In genomic region chr18:48580066-48580465, GRCh38 we compare ENCODE assay signal across 31 cellular contexts.
"Had no signal": no experiment of that assay in that cellular context is flagged by ENCODE, and none has a peak within 500 bp of the region (broad histone marks: within the 10 kb centered on the region; RNA-seq: fewer than 3 reads in every experiment).

No MANE protein-coding gene starts in this region.

- H3K4me1 ChIP-seq: Peyer's patch had no signal

- H3K9me3 ChIP-seq: body of pancreas, breast epithelium, Peyer's patch, SJSA1 had no signal

- H3K4me3 ChIP-seq: body of pancreas, breast epithelium, Peyer's patch, SJSA1 had no signal

- H3K36me3 ChIP-seq: breast epithelium, Peyer's patch had no signal

- H3K4me2 ChIP-seq: SK-N-SH had no signal

- DNase-seq: activated CD4-positive, alpha-beta T cell treated with anti-CD3 and anti-CD28 coated beads for 36 hours; activated CD4-positive, alpha-beta T cell treated with anti-CD3 and anti-CD28 coated beads, Interleukin-2, amount 10 ng/mL, durations not matched to agents 7 days and 5 days; activated CD4-positive, alpha-beta T cell treated with anti-CD3 and anti-CD28 coated beads, Interleukin-2, amount 50 U/mL, for 48 hours; activated CD8-positive, alpha-beta T cell treated with anti-CD3 and anti-CD28 coated beads, Interleukin-2, amount 10 ng/mL, durations not matched to agents 7 days and 5 days; activated gamma-delta T cell; activated naive CD4-positive, alpha-beta T cell treated with Interleukin-2 at 50 U/mL for 16 hours; activated naive CD8-positive, alpha-beta T cell treated with anti-CD3 and anti-CD28 coated beads, Interleukin-2, amount 10 ng/mL, durations not matched to agents 7 days and 5 days; activated T-cell treated with anti-CD3 and anti-CD28 coated beads, Interleukin-2, amount 50 U/mL, for 24 hours; body of pancreas; Kasumi-1; KG1; MM.1S; MV-4-11; NCI-H1092; NCI-H1436 treated with DMSO at 0.1 percent for 48 hours; NCI-H187; NCI-H2029 treated with DMSO at 0.1 percent for 48 hours; NCI-H2107; NCI-H2171; NCI-H510A; NCI-H526; NCI-H748 treated with DMSO at 0.1 percent for 48 hours; NK-92 treated with Interleukin-12 subunit alpha and Interleukin-12 subunit beta, amount 100 ng/mL, for 24 hours; PC-3; Peyer's patch; RPMI8226; SHP77 treated with DMSO at 0.1 percent for 48 hours; SK-N-SH had no signal

- H3K27me3 ChIP-seq: body of pancreas, breast epithelium, Peyer's patch, SJSA1 had no signal

- H3K27ac ChIP-seq: body of pancreas, breast epithelium, Peyer's patch, SJSA1 had no signal

- ATAC-seq: activated CD4-positive, alpha-beta T cell treated with anti-CD3 and anti-CD28 coated beads for 36 hours; activated CD4-positive, CD25-positive, alpha-beta regulatory T cell treated with anti-CD3 and anti-CD28 coated beads, Interleukin-2, amount 50 U/mL, for 24 hours; activated CD8-positive, alpha-beta T cell treated with anti-CD3 and anti-CD28 coated beads, Interleukin-2, amount 10 ng/mL, durations not matched to agents 7 days and 5 days; body of pancreas; PC-3 had no signal

- H3K9ac ChIP-seq: SK-N-SH had no signal
